1 cellular context compared by ENCODE assay signal in genomic region chr11:32893947-32894827, GRCh38.
TF ChIP-seq lines count a peak whose summit lies in the region.

No MANE protein-coding gene starts in this region.

TF ChIP-seq in K562, 482 proteins besides CTCF, POLR2A, EP300 and RAD21 (continued from another document):
- TF ChIP-seq HDAC1 (IDR thresholded peaks at IDR 0.05), result peak in 1 of 2 experiments; percentile 64; a peak in 2 of 4 replicates
